ENCODE assay signal across 1 cellular context in the genomic region with DNA sequence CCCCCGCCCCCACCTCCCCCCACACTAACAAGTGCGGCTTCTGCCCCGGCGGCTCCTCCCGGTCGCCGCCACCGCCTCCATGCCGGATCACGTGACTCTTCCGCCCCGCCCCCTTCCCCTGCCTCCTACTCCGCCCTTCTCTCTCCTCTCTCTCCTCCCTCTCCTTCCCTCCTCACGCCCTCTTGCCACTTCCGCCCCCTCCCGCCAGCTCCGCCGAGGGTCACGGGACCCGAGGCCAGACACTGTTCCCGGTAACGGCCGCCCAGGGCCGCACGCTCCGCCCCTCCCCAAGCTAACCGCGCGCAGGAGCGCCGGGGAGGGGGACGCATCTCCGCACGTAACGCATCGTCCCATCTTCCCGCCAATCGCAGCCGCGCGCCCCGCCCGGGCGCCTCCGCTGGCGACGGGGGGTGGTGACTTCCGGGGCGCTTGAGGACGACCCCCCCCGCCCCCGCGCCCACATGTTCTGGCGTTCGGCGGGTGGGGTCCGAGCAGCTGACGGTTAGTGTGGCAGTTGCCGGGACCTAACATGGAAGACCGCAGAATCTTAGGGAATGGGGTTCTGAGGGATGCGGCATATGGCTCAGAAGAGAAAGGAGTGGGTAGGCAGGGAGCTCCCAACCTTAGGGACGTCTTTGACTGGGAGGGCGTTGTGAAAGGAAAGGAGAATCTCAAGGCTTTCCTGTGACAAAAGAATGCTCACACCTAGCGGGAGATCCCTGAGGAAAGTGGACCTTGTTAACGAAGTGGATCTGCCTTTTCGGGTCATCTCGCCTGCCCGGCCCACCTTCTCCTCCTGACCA.
TF ChIP-seq lines count a peak whose summit lies in the region.

A gene with protein sequence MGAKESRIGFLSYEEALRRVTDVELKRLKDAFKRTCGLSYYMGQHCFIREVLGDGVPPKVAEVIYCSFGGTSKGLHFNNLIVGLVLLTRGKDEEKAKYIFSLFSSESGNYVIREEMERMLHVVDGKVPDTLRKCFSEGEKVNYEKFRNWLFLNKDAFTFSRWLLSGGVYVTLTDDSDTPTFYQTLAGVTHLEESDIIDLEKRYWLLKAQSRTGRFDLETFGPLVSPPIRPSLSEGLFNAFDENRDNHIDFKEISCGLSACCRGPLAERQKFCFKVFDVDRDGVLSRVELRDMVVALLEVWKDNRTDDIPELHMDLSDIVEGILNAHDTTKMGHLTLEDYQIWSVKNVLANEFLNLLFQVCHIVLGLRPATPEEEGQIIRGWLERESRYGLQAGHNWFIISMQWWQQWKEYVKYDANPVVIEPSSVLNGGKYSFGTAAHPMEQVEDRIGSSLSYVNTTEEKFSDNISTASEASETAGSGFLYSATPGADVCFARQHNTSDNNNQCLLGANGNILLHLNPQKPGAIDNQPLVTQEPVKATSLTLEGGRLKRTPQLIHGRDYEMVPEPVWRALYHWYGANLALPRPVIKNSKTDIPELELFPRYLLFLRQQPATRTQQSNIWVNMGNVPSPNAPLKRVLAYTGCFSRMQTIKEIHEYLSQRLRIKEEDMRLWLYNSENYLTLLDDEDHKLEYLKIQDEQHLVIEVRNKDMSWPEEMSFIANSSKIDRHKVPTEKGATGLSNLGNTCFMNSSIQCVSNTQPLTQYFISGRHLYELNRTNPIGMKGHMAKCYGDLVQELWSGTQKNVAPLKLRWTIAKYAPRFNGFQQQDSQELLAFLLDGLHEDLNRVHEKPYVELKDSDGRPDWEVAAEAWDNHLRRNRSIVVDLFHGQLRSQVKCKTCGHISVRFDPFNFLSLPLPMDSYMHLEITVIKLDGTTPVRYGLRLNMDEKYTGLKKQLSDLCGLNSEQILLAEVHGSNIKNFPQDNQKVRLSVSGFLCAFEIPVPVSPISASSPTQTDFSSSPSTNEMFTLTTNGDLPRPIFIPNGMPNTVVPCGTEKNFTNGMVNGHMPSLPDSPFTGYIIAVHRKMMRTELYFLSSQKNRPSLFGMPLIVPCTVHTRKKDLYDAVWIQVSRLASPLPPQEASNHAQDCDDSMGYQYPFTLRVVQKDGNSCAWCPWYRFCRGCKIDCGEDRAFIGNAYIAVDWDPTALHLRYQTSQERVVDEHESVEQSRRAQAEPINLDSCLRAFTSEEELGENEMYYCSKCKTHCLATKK (N-terminal part only) (minus strand): TSS at position 92 of the 803 bp plus-strand sequence. CDS start 194 bp downstream, outside the sequence.

TF ChIP-seq in K562, 482 proteins besides CTCF, POLR2A, EP300 and RAD21 (continued from another document and continues in another):
- no peak for TF ChIP-seq CLOCK (CRISPR knock-in tag; IDR thresholded peaks at IDR 0.05; ENCODE audit: borderline replicate concordance)
- TF ChIP-seq ZNF766 (CRISPR knock-in tag; conservative IDR thresholded peaks at IDR 0.05) = no peak
- peak; percentile 96 for TF ChIP-seq ELF4 (CRISPR knock-in tag; IDR thresholded peaks at IDR 0.05)
- peak; percentile 98 for TF ChIP-seq HNRNPLL (IDR thresholded peaks at IDR 0.05; ENCODE audit: low read depth, low read length, poor library complexity, severe bottlenecking)
- TF ChIP-seq, protein P1, sequence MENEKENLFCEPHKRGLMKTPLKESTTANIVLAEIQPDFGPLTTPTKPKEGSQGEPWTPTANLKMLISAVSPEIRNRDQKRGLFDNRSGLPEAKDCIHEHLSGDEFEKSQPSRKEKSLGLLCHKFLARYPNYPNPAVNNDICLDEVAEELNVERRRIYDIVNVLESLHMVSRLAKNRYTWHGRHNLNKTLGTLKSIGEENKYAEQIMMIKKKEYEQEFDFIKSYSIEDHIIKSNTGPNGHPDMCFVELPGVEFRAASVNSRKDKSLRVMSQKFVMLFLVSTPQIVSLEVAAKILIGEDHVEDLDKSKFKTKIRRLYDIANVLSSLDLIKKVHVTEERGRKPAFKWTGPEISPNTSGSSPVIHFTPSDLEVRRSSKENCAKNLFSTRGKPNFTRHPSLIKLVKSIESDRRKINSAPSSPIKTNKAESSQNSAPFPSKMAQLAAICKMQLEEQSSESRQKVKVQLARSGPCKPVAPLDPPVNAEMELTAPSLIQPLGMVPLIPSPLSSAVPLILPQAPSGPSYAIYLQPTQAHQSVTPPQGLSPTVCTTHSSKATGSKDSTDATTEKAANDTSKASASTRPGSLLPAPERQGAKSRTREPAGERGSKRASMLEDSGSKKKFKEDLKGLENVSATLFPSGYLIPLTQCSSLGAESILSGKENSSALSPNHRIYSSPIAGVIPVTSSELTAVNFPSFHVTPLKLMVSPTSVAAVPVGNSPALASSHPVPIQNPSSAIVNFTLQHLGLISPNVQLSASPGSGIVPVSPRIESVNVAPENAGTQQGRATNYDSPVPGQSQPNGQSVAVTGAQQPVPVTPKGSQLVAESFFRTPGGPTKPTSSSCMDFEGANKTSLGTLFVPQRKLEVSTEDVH (IDR thresholded peaks at IDR 0.05; ENCODE audit: low read depth, partially characterized antibody) = peak; percentile 99
- no peak for TF ChIP-seq ZNF57 (CRISPR knock-in tag; IDR thresholded peaks at IDR 0.05)
- TF ChIP-seq, protein P2, sequence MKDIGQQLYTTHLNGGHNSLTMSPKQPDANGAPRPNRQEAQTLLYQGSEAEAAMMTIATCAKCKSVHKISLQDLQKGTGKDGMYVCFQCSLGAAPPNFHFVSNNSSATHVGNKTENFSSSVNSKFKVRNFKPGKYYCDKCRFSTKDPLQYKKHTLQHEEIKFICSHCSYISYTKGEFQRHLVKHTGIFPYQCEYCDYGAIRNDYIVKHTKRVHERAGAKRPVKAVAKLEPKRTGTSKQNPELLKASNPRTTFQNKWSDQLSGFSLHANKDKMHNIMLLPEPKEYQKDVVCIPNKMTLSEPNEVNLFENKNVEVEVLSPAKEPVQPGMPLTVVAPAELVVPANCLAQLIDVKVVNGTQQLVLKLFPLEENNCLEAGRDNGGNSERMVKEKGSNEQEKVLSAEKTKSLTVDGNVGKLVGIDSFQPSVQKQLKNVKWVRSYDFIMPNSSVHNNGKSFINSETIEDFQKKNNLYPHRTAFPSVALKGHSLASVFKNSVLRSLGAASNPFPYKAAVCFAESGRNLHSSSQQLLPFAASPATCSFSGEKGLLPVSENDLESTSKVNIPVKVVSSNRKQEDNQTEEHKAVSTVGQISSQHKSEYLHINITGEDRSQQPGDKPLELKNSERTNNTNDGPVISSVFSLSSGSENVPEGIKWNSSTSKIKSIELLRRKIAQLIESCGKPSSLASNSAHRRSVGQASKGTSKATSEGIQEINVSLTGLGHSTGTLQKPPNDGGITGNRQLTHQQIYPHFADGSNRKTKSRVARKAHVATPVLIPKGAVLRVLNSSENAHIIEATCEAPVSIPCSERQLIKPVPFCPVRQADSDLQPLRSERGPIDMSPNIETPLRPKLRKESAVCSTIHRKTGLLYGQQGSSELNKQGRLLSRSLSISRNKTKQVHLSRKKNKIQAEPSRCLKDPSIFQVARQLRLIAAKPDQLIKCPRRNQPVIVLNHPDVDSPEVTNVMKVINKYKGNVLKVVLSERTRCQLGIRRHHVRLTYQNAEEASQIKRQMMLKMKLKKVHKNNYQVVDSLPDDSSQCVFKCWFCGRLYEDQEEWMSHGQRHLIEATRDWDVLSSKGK (CRISPR knock-in tag; IDR thresholded peaks at IDR 0.05) = no peak
- TF ChIP-seq ELF1 (tag; IDR thresholded peaks at IDR 0.05) = peak; percentile 94
- TF ChIP-seq POU5F1 (IDR thresholded peaks at IDR 0.05; ENCODE audit: borderline replicate concordance, low read depth, low read length, partially characterized antibody) = no peak
- peak; percentile 15; the same call in 1 of the 2 replicates for TF ChIP-seq ZBTB26 (CRISPR knock-in tag; IDR thresholded peaks at IDR 0.05)
- no peak for TF ChIP-seq ZC3H8 (IDR thresholded peaks at IDR 0.05)
- TF ChIP-seq MGA (IDR thresholded peaks at IDR 0.05) = peak; percentile 67
- TF ChIP-seq KDM1A (IDR thresholded peaks at IDR 0.05) = no peak
- TF ChIP-seq HMG20A (CRISPR knock-in tag; conservative IDR thresholded peaks at IDR 0.05) = no peak
- no peak for TF ChIP-seq PYGO2 (tag; IDR thresholded peaks at IDR 0.05)
